In the genomic region with DNA sequence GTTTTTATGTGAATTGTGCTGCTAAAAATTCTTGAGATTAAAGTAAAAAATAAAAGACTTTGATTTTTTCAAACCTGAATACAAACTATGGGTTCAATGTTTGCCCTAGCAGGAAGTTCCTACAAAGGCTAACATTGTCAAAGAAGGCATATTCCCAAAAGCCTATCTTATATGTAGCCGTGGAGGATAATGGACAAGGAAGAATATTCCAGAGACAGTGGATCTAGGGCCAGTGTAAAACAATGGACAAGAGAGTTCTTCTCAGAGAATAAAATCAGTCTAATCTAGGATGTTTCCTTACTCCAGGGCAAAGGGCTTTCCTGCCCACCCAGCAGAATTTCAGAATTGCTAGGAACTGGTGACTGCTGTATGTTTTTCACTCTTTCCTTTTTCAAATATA, we compare ENCODE assay signal across 17 cellular contexts.
"Had no signal": no experiment of that assay in that cellular context is flagged by ENCODE, and none has a peak within 500 bp of the region (broad histone marks: within the 10 kb centered on the region; RNA-seq: fewer than 3 reads in every experiment).

No MANE protein-coding gene starts in this region.

- DNase-seq: dermis blood vessel endothelial cell; dorsolateral prefrontal cortex; effector CD4-positive, alpha-beta T cell; effector memory CD4-positive, alpha-beta T cell; foreskin keratinocyte; gastrocnemius medialis; glutamatergic neuron; head of caudate nucleus; heart right ventricle; hippocampal formation; left cardiac atrium; left lung; left ventricle myocardium superior; lower lobe of right lung; mesenchymal stem cell; mucosa of descending colon; naive B cell had no signal
